ENCODE assay signal across 16 cellular contexts in the genomic region with DNA sequence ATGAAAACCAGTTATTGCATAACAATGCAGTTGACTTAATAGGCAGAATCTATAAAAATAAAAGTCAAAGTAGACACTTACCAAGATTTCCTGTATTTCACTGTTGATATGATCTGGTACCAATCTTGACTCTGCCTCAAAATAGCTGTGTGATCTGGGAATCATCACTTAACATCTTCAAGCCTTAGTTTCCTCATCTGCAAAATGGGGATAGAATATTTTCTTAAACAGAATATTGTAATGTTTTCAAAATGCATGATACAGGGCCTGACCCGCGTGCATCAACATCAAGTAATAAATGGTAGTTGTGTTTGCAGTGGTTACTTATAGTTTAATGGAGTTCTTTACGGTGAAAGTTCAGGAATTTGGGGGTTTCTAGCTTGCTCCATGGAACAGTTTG. TPM values are rescaled to one million over a fixed set of nuclear protein-coding genes. Genes with fewer than 3 reads are reported as not detected.
"Had no signal": no experiment of that assay in that cellular context is flagged by ENCODE, and none has a peak within 500 bp of the region (broad histone marks: within the 10 kb centered on the region; RNA-seq: fewer than 3 reads in every experiment).

No MANE protein-coding gene starts in this region.

RNA-seq across cellular contexts. Expression of a gene that starts 10.9 kb away (rescaled TPM):
- total RNA-seq: subcutaneous adipose tissue, suprapubic skin, temporal lobe, thoracic aorta, tibial nerve, ureter, urinary bladder had no signal

RNA-seq across cellular contexts. Expression of a gene that starts 26.1 kb away (rescaled TPM):
- total RNA-seq: stomach, subcutaneous adipose tissue, suprapubic skin, temporal lobe, testis, thoracic aorta, thyroid gland, tibial nerve, transverse colon, upper lobe of left lung, upper lobe of right lung, ureter, urinary bladder, uterus, vagina had no signal
- polyA plus RNA-seq: stomach, thymus, urinary bladder had no signal

RNA-seq across cellular contexts. Expression of a gene that starts 51.3 kb away (rescaled TPM):
- total RNA-seq: subcutaneous adipose tissue, suprapubic skin, temporal lobe, thoracic aorta, tibial nerve, upper lobe of right lung, ureter, urinary bladder, uterus, vagina had no signal
- polyA plus RNA-seq: urinary bladder had no signal
